ENCODE assay signal across 8 cellular contexts in the genomic region with DNA sequence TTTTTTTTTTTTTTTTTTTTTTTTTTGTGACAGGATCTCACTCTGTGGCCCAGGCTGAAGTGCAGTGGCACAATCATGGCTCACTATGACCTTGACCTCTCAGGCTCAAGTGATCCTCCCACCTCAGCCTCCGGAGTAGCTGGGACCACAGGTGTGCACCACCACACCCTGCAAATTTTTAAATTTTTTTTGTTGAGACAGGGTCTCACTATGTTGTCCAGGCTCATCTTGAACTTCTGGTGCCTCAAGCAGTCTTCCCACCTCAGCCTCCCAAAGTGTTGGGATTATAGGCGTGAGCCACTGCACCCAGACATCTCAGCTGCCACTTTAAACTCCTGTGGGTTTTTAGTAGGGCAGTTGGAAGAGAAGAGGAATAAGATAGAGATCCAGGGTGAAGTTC. TPM values are rescaled to one million over a fixed set of nuclear protein-coding genes. Genes with fewer than 3 reads are reported as not detected.
DNase-seq lines count a peak whose midpoint lies in the region; ATAC-seq and TF ChIP-seq lines count a peak whose summit lies in the region.
"Not testable (repeated sequence)": the region's sequence is repeated elsewhere in the genome, so short reads cannot be mapped to it uniquely, and the experiment has no call there.

No MANE protein-coding gene starts in this region.

- CTCF ChIA-PET in HEK293 (lab: Yijun Ruan, JAX); WTC11 (lab: Charles Lee): not testable (repeated sequence)

- peaks cover 13% of the 10 kb centered on the region for H3K36me3 Mint-ChIP-seq in CD4-positive, CD25-positive, alpha-beta regulatory T cell
- not testable (repeated sequence) for H3K36me3 Mint-ChIP-seq in WTC11; chondrocyte (ENCODE audit: low read depth); immature natural killer cell
- H3K36me3 Mint-ChIP-seq in activated T-cell treated with anti-CD3 and anti-CD28 coated beads, Interleukin-2, amount 50 U/mL, for 24 hours (ENCODE audit: low read depth), result peaks cover 42% of the 10 kb centered on the region
- peaks cover 55% of the 10 kb centered on the region for H3K36me3 Mint-ChIP-seq in activated naive CD8-positive, alpha-beta T cell treated with anti-CD3 and anti-CD28 coated beads for 36 hours

- H2BK12ac ChIP-seq in trophoblast cell (ENCODE audit: low read length), result peak overlapping the region; percentile 31

- H3K4me3 ChIP-seq in CD4-positive, CD25-positive, alpha-beta regulatory T cell (ENCODE audit: low read depth, low read length), result peak overlapping the region; percentile 64
- H3K4me3 ChIP-seq in HEK293 (ENCODE audit: low read depth, low read length); trophoblast cell (ENCODE audit: low read depth, low read length): not testable (repeated sequence)

- H4K8ac ChIP-seq in trophoblast cell (ENCODE audit: low read depth, low read length), result not testable (repeated sequence)

- not testable (repeated sequence) for TF ChIP-seq CTCF in HEK293 (tag by site-specific recombination; IDR thresholded peaks at IDR 0.05); WTC11 (IDR thresholded peaks at IDR 0.05); chondrocyte (IDR thresholded peaks at IDR 0.05)

- H3K23ac ChIP-seq in trophoblast cell (ENCODE audit: low read length), result not testable (repeated sequence)

- no CpG with 5 or more reads among the region's 2 CpGs for WGBS in trophoblast cell (ENCODE audit: extremely low coverage, insufficient coverage, insufficient read length)

- H4K91ac ChIP-seq in trophoblast cell (ENCODE audit: low read depth, low read length), result not testable (repeated sequence)

- H3K18ac ChIP-seq in trophoblast cell (ENCODE audit: low read length), result not testable (repeated sequence)

- H3K27ac Mint-ChIP-seq in CD4-positive, CD25-positive, alpha-beta regulatory T cell, result peak overlapping the region in 1 of 3 donors; percentile 77
- not testable (repeated sequence) for H3K27ac Mint-ChIP-seq in WTC11
- peak overlapping the region; percentile 22 for H3K27ac Mint-ChIP-seq in activated T-cell treated with anti-CD3 and anti-CD28 coated beads, Interleukin-2, amount 50 U/mL, for 24 hours
- peak overlapping the region; percentile 49 for H3K27ac Mint-ChIP-seq in activated naive CD8-positive, alpha-beta T cell treated with anti-CD3 and anti-CD28 coated beads for 36 hours
- H3K27ac Mint-ChIP-seq in chondrocyte (ENCODE audit: unreplicated experiment) (peak overlapping the region; percentile 89), immature natural killer cell (peak overlapping the region; percentile 53 to 92 (median 70))

- peaks cover 44% of the 10 kb centered on the region for H3K4me1 ChIP-seq in CD4-positive, CD25-positive, alpha-beta regulatory T cell (ENCODE audit: control insufficient read depth, insufficient read depth, low read length, poor library complexity, severe bottlenecking)
- peaks cover 13% of the 10 kb centered on the region; the same call in 1 of the 2 replicates for H3K4me1 ChIP-seq in HEK293 (ENCODE audit: control insufficient read depth, insufficient read depth, low read length)
- not testable (repeated sequence) for H3K4me1 ChIP-seq in trophoblast cell (ENCODE audit: control insufficient read depth in 1 of 2, insufficient read depth in 2 of 2, low read length in 2 of 2)

- not testable (repeated sequence) for H3K36me3 ChIP-seq in CD4-positive, CD25-positive, alpha-beta regulatory T cell (ENCODE audit: control insufficient read depth, insufficient read depth, low read length); HEK293 (ENCODE audit: control insufficient read depth in 2 of 2, insufficient read depth in 1 of 2, low read length in 2 of 2); trophoblast cell (ENCODE audit: control insufficient read depth in 1 of 2, insufficient read depth in 2 of 2, low read length in 2 of 2)

- H3K9me3 ChIP-seq in CD4-positive, CD25-positive, alpha-beta regulatory T cell (ENCODE audit: control insufficient read depth in 2 of 2, low read length in 2 of 2); HEK293 (ENCODE audit: control insufficient read depth, insufficient read depth, low read depth, low read length); trophoblast cell (ENCODE audit: insufficient read depth, low read depth, low read length): not testable (repeated sequence)

- H3K27me3 ChIP-seq in CD4-positive, CD25-positive, alpha-beta regulatory T cell (ENCODE audit: control insufficient read depth, insufficient read depth, low read length); trophoblast cell (ENCODE audit: insufficient read depth, low read length): not testable (repeated sequence)

- not testable (repeated sequence) for H3K9ac ChIP-seq in trophoblast cell (ENCODE audit: low read length)

- peak overlapping the region; percentile 89 for H3K4ac ChIP-seq in trophoblast cell (ENCODE audit: low read depth, low read length)

- H3K79me2 ChIP-seq in trophoblast cell (ENCODE audit: control insufficient read depth, insufficient read depth, low read length, poor library complexity), result peaks cover 17% of the 10 kb centered on the region

- not testable (repeated sequence) for H4K12ac ChIP-seq in trophoblast cell (ENCODE audit: low read depth, low read length)

- ATAC-seq in CD4-positive, CD25-positive, alpha-beta regulatory T cell (ENCODE audit: low read depth in 2 of 2); WTC11: not testable (repeated sequence)

- not testable (repeated sequence) for H3K27me3 Mint-ChIP-seq in CD4-positive, CD25-positive, alpha-beta regulatory T cell; WTC11 (ENCODE audit: low read depth); activated T-cell treated with anti-CD3 and anti-CD28 coated beads, Interleukin-2, amount 50 U/mL, for 24 hours; activated naive CD8-positive, alpha-beta T cell treated with anti-CD3 and anti-CD28 coated beads for 36 hours; chondrocyte (ENCODE audit: low read depth); immature natural killer cell (ENCODE audit: low read depth in 3 of 3)

- not testable (repeated sequence) for DNase-seq in CD4-positive, CD25-positive, alpha-beta regulatory T cell; WTC11 (ENCODE audit: low spot score); activated T-cell treated with anti-CD3 and anti-CD28 coated beads, Interleukin-2, amount 50 U/mL, for 24 hours; activated naive CD8-positive, alpha-beta T cell treated with anti-CD3 and anti-CD28 coated beads for 36 hours; chondrocyte (ENCODE audit: low spot score); immature natural killer cell; trophoblast cell

- H2AFZ ChIP-seq in trophoblast cell (ENCODE audit: insufficient read depth, low read length, poor library complexity), result not testable (repeated sequence)

- H2BK5ac ChIP-seq in trophoblast cell (ENCODE audit: low read depth, low read length, poor library complexity), result not testable (repeated sequence)

- H3K4me2 ChIP-seq in trophoblast cell (ENCODE audit: low read length), result not testable (repeated sequence)

- H3K27ac ChIP-seq in CD4-positive, CD25-positive, alpha-beta regulatory T cell (ENCODE audit: insufficient read depth, low read length, poor library complexity, severe bottlenecking), result peak overlapping the region; percentile 47
- H3K27ac ChIP-seq in HEK293 (ENCODE audit: extremely low read depth, low read depth, low read length); trophoblast cell (ENCODE audit: low read depth, low read length): not testable (repeated sequence)

- POLR2A ChIA-PET in HEK293 (lab: Yijun Ruan, JAX); WTC11 (lab: Charles Lee): not testable (repeated sequence)

- not testable (repeated sequence) for H3K9me3 Mint-ChIP-seq in CD4-positive, CD25-positive, alpha-beta regulatory T cell; WTC11; activated naive CD8-positive, alpha-beta T cell treated with anti-CD3 and anti-CD28 coated beads for 36 hours; chondrocyte (ENCODE audit: low read depth); immature natural killer cell
- peaks cover 11% of the 10 kb centered on the region for H3K9me3 Mint-ChIP-seq in activated T-cell treated with anti-CD3 and anti-CD28 coated beads, Interleukin-2, amount 50 U/mL, for 24 hours

- peaks cover 48 to 85% (median 62%) of the 10 kb centered on the region in 4 donors for H3K4me1 Mint-ChIP-seq in CD4-positive, CD25-positive, alpha-beta regulatory T cell
- H3K4me1 Mint-ChIP-seq in WTC11, result peaks cover 48% of the 10 kb centered on the region
- H3K4me1 Mint-ChIP-seq in activated T-cell treated with anti-CD3 and anti-CD28 coated beads, Interleukin-2, amount 50 U/mL, for 24 hours (ENCODE audit: low read depth), result peaks cover 76% of the 10 kb centered on the region
- H3K4me1 Mint-ChIP-seq in activated naive CD8-positive, alpha-beta T cell treated with anti-CD3 and anti-CD28 coated beads for 36 hours, result peaks cover 59% of the 10 kb centered on the region
- peaks cover 56% of the 10 kb centered on the region for H3K4me1 Mint-ChIP-seq in chondrocyte (ENCODE audit: low read depth)
- H3K4me1 Mint-ChIP-seq in immature natural killer cell, result peaks cover 79 to 88% of the 10 kb centered on the region in 2 donors

- not testable (repeated sequence) for H2AK5ac ChIP-seq in trophoblast cell (ENCODE audit: low read length)

- H3K79me1 ChIP-seq in trophoblast cell (ENCODE audit: low read length), result not testable (repeated sequence)

- H3K4me3 Mint-ChIP-seq in CD4-positive, CD25-positive, alpha-beta regulatory T cell, result peak overlapping the region in 3 of 4 donors; percentile 21 to 61 (median 43)
- not testable (repeated sequence) for H3K4me3 Mint-ChIP-seq in WTC11; activated T-cell treated with anti-CD3 and anti-CD28 coated beads, Interleukin-2, amount 50 U/mL, for 24 hours; activated naive CD8-positive, alpha-beta T cell treated with anti-CD3 and anti-CD28 coated beads for 36 hours; chondrocyte (ENCODE audit: unreplicated experiment)
- peak overlapping the region in 1 of 5 donors; percentile 74 for H3K4me3 Mint-ChIP-seq in immature natural killer cell

- not testable (repeated sequence) for H2BK120ac ChIP-seq in trophoblast cell (ENCODE audit: insufficient read depth, low read length, poor library complexity)

- not testable (repeated sequence) for H3K14ac ChIP-seq in trophoblast cell (ENCODE audit: low read length)

RNA-seq across cellular contexts. Expression of a gene that starts 39.9 kb away (rescaled TPM):
- total RNA-seq in CD4-positive, CD25-positive, alpha-beta regulatory T cell, result 175 TPM
- polyA plus RNA-seq in CD4-positive, CD25-positive, alpha-beta regulatory T cell, result 100 to 1,000 TPM in 2 of 4 donors, 10 to 100 TPM in 2; 83.9 to 116 (median 95.0) TPM
- total RNA-seq in WTC11 (2021), result 141 to 169 TPM (median 167 TPM) in 3 replicates
- 10 to 100 TPM; 67.9 to 72.7 TPM for total RNA-seq in activated naive CD8-positive, alpha-beta T cell treated with anti-CD3 and anti-CD28 coated beads for 36 hours
- total RNA-seq in chondrocyte, result 45.9 to 79.9 TPM (median 50.4 TPM) in 3 replicates
- polyA plus RNA-seq in immature natural killer cell, result 100 to 1,000 TPM in 1 of 3 donors, 10 to 100 TPM in 2; 47.9 to 114 (median 84.9) TPM
- 39.5 and 42.7 TPM in 2 replicates for polyA plus RNA-seq in trophoblast cell (2013)
